In the genomic region with DNA sequence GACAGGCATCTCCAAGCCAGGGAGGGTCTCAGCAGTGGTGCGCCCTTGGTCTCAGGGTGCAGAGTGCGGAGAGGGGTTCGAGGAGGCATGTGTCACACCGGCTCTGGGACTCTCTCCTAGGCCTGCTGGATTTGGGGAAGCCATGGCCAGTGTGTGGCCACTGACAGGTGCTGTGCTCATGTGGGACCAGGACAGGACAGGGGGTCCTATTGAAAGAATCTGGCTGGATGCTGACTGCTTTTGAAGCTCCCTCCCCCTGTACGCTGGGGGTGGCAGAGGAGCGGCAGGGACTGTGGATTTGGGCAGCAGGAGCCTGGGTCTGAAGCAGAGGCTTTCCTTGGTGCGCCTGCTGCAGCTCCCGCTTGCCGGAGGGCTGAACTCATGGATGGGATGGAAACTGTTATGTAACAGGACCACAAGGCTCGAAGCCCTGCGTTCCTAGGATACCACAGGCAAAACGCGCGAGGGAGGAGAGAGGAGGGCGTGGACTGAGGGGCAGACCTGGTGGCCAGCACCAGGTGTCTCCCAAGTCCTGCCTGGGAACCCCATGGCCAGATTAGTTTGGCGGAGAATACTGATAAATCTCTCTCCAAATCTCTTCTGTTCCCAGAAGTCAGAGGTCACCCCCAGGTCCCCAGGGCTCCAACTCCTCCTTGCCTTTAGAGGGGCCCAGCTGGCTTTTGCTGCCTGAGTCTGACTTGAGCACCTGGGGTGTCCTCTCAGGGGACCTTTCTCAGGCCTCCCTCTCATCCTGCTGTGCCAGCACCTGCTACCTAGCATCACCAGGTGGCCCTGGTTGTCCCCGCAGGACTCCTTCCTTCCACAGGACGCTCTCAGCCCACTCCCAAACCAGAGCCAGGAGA, we compare ENCODE assay signal across 8 cellular contexts. TPM values are rescaled to one million over a fixed set of nuclear protein-coding genes. Genes with fewer than 3 reads are reported as not detected.
DNase-seq lines count a peak whose midpoint lies in the region; ATAC-seq and TF ChIP-seq lines count a peak whose summit lies in the region.

No MANE protein-coding gene starts in this region.

- ATAC-seq in SK-N-SH treated with all-trans-retinoic acid at 6 μM for 48 hours (peak; percentile 10; the same call in 2 of the 3 replicates), Right ventricle myocardium superior (ENCODE audit: poor library complexity) (peak; percentile 68), HG03139 (IDR thresholded peaks at IDR 0.05; ENCODE audit: unreplicated experiment) (no peak), HG03565 (IDR thresholded peaks at IDR 0.05; ENCODE audit: unreplicated experiment) (no peak)

- in situ Hi-C loops in G401 (cut with HindIII; ENCODE audit: low sequenced_read_pairs): no loop called here

- no peaks in the 10 kb centered on the region for H3K36me3 ChIP-seq in effector memory CD4-positive, alpha-beta T cell (ENCODE audit: control insufficient read depth, insufficient read depth, low read length)

- H3K27me3 ChIP-seq in effector memory CD4-positive, alpha-beta T cell (replicated peaks; ENCODE audit: control insufficient read depth, insufficient read depth, low read length, poor library complexity, severe bottlenecking): no peaks in the 10 kb centered on the region

- no peak overlapping the region for H3K27ac ChIP-seq in effector memory CD4-positive, alpha-beta T cell (ENCODE audit: insufficient read depth, low read length, poor library complexity, severe bottlenecking)

- H3K9me3 ChIP-seq in effector memory CD4-positive, alpha-beta T cell (ENCODE audit: control insufficient read depth, low read length): no peaks in the 10 kb centered on the region

- no peak for TF ChIP-seq CTCF in retinal pigment epithelial cell (conservative IDR thresholded peaks at IDR 0.05; ENCODE audit: low read depth, low read length)

- peak; percentile 87 for DNase-seq in G401 (ENCODE audit: low spot score)
- peak; percentile 59 for DNase-seq in Right ventricle myocardium superior
- DNase-seq in retinal pigment epithelial cell (ENCODE audit: low read depth): peak; percentile 35
- DNase-seq in effector memory CD4-positive, alpha-beta T cell: no peak
- no peak for DNase-seq in AML-193 (lab: John Stamatoyannopoulos, UW)

- H3K4me3 ChIP-seq in retinal pigment epithelial cell (ENCODE audit: low read length): peak overlapping the region; percentile 47
- H3K4me3 ChIP-seq in effector memory CD4-positive, alpha-beta T cell (ENCODE audit: insufficient read depth, low read depth, low read length, poor library complexity, severe bottlenecking): no peak overlapping the region

- H3K4me1 ChIP-seq in effector memory CD4-positive, alpha-beta T cell (ENCODE audit: control insufficient read depth, insufficient read depth, low read length, poor library complexity, severe bottlenecking): no peaks in the 10 kb centered on the region

- intact Hi-C loops in Right ventricle myocardium superior (cut with DNase I): no loop called here

TF ChIP-seq in SK-N-SH treated with all-trans-retinoic acid at 6 μM for 48 hours, 23 proteins besides CTCF, POLR2A, EP300 and RAD21:
- TF ChIP-seq OSR1 (CRISPR knock-in tag; IDR thresholded peaks at IDR 0.05) (no peak), ZNF565 (CRISPR knock-in tag; conservative IDR thresholded peaks at IDR 0.05; ENCODE audit: low read depth) (no peak), PPARA (CRISPR knock-in tag; IDR thresholded peaks at IDR 0.05; ENCODE audit: borderline replicate concordance) (no peak), ZC3H10 (CRISPR knock-in tag; IDR thresholded peaks at IDR 0.05) (no peak), TOX (CRISPR knock-in tag; IDR thresholded peaks at IDR 0.05; ENCODE audit: borderline replicate concordance) (no peak), SNAI2 (CRISPR knock-in tag; IDR thresholded peaks at IDR 0.05) (no peak), TCF4 (CRISPR knock-in tag; IDR thresholded peaks at IDR 0.05; ENCODE audit: borderline replicate concordance) (no peak), ZFP3 (CRISPR knock-in tag; IDR thresholded peaks at IDR 0.05) (no peak), ZNF70 (CRISPR knock-in tag; IDR thresholded peaks at IDR 0.05) (no peak), ISL1 (CRISPR knock-in tag; IDR thresholded peaks at IDR 0.05) (no peak), CSDC2 (CRISPR knock-in tag; IDR thresholded peaks at IDR 0.05) (no peak), RARB (CRISPR knock-in tag; IDR thresholded peaks at IDR 0.05) (no peak), ZNF8 (CRISPR knock-in tag; IDR thresholded peaks at IDR 0.05) (no peak)
- TF ChIP-seq, protein P1, sequence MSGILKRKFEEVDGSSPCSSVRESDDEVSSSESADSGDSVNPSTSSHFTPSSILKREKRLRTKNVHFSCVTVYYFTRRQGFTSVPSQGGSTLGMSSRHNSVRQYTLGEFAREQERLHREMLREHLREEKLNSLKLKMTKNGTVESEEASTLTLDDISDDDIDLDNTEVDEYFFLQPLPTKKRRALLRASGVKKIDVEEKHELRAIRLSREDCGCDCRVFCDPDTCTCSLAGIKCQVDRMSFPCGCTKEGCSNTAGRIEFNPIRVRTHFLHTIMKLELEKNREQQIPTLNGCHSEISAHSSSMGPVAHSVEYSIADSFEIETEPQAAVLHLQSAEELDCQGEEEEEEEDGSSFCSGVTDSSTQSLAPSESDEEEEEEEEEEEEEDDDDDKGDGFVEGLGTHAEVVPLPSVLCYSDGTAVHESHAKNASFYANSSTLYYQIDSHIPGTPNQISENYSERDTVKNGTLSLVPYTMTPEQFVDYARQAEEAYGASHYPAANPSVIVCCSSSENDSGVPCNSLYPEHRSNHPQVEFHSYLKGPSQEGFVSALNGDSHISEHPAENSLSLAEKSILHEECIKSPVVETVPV (CRISPR knock-in tag; IDR thresholded peaks at IDR 0.05): no peak
- TF ChIP-seq, protein P2, sequence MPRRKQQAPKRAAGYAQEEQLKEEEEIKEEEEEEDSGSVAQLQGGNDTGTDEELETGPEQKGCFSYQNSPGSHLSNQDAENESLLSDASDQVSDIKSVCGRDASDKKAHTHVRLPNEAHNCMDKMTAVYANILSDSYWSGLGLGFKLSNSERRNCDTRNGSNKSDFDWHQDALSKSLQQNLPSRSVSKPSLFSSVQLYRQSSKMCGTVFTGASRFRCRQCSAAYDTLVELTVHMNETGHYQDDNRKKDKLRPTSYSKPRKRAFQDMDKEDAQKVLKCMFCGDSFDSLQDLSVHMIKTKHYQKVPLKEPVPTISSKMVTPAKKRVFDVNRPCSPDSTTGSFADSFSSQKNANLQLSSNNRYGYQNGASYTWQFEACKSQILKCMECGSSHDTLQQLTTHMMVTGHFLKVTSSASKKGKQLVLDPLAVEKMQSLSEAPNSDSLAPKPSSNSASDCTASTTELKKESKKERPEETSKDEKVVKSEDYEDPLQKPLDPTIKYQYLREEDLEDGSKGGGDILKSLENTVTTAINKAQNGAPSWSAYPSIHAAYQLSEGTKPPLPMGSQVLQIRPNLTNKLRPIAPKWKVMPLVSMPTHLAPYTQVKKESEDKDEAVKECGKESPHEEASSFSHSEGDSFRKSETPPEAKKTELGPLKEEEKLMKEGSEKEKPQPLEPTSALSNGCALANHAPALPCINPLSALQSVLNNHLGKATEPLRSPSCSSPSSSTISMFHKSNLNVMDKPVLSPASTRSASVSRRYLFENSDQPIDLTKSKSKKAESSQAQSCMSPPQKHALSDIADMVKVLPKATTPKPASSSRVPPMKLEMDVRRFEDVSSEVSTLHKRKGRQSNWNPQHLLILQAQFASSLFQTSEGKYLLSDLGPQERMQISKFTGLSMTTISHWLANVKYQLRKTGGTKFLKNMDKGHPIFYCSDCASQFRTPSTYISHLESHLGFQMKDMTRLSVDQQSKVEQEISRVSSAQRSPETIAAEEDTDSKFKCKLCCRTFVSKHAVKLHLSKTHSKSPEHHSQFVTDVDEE (CRISPR knock-in tag; IDR thresholded peaks at IDR 0.05): no peak
- TF ChIP-seq, protein P3, sequence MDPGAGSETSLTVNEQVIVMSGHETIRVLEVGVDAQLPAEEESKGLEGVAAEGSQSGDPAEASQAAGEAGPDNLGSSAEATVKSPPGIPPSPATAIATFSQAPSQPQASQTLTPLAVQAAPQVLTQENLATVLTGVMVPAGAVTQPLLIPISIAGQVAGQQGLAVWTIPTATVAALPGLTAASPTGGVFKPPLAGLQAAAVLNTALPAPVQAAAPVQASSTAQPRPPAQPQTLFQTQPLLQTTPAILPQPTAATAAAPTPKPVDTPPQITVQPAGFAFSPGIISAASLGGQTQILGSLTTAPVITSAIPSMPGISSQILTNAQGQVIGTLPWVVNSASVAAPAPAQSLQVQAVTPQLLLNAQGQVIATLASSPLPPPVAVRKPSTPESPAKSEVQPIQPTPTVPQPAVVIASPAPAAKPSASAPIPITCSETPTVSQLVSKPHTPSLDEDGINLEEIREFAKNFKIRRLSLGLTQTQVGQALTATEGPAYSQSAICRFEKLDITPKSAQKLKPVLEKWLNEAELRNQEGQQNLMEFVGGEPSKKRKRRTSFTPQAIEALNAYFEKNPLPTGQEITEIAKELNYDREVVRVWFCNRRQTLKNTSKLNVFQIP (CRISPR knock-in tag; IDR thresholded peaks at IDR 0.05; ENCODE audit: borderline replicate concordance, low read depth): no peak
- TF ChIP-seq, protein P4, sequence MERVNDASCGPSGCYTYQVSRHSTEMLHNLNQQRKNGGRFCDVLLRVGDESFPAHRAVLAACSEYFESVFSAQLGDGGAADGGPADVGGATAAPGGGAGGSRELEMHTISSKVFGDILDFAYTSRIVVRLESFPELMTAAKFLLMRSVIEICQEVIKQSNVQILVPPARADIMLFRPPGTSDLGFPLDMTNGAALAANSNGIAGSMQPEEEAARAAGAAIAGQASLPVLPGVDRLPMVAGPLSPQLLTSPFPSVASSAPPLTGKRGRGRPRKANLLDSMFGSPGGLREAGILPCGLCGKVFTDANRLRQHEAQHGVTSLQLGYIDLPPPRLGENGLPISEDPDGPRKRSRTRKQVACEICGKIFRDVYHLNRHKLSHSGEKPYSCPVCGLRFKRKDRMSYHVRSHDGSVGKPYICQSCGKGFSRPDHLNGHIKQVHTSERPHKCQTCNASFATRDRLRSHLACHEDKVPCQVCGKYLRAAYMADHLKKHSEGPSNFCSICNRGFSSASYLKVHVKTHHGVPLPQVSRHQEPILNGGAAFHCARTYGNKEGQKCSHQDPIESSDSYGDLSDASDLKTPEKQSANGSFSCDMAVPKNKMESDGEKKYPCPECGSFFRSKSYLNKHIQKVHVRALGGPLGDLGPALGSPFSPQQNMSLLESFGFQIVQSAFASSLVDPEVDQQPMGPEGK (CRISPR knock-in tag; IDR thresholded peaks at IDR 0.05; ENCODE audit: borderline replicate concordance): no peak
TF ChIP-seq in SK-N-SH treated with all-trans-retinoic acid at 6 μM for 48 hours: peak in this region for 0.

RNA-seq across cellular contexts. Expression of a gene that starts 13.8 kb away (rescaled TPM):
- 4.1 and 12.8 TPM in 2 replicates for total RNA-seq in G401 (2014; rRNA removed; shearing (Covaris generic))
- total RNA-seq in Right ventricle myocardium superior: 20.7 TPM

Comparison
In these comparisons a context has a peak if more than half of its experiments do, and no peak if none do; other contexts are left out.
1. DNase-seq: peak in G401 (single experiment), Right ventricle myocardium superior (single experiment) and retinal pigment epithelial cell (single experiment); none in effector memory CD4-positive, alpha-beta T cell (0 of 3) and AML-193 (0 of 2).
2. ATAC-seq: peak in SK-N-SH treated with all-trans-retinoic acid at 6 μM for 48 hours (single experiment) and Right ventricle myocardium superior (single experiment); none in HG03139 (single experiment) and HG03565 (single experiment).